8 cellular contexts compared by ENCODE assay signal in the genomic region with DNA sequence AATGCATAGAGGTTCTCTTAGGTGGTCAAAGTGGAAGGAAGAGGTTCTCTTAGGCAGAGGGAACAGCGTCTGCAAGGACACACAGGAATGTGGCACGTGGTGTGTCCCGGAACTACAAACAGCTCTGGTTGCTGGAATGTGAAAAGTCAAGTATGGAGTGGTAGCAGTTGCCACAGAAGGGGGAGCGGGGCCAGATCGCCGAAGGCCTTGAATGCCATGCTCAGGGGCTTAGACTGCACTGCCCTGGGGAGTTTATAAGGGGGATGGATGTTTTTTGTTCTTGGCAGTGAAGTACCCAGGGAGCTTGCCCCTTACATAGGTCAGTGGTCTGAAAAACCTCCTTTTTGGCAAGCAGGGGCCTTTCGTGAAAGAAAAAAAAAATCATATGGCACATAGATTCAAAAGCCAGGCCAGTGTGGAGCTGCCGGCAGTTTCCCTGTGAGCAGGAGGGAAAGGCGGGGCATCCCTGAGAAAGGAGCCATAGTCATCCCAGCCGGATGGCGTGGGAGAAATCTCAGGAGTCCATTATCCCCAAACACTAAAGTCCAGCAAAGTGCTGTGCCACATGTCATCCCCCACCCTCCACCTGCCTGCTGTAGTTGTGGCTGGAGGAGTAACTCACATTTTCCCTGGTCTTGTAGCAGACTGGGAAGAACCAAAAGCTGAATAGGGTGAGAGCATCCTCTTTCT. TPM values are rescaled to one million over a fixed set of nuclear protein-coding genes. Genes with fewer than 3 reads are reported as not detected.
DNase-seq lines count a peak whose midpoint lies in the region; ATAC-seq, FAIRE-seq and TF ChIP-seq lines count a peak whose summit lies in the region.

No MANE protein-coding gene starts in this region.

- no peaks in the 10 kb centered on the region for H3K9me3 Mint-ChIP-seq in activated naive CD4-positive, alpha-beta T cell treated with anti-CD3 and anti-CD28 coated beads for 36 hours
- H3K9me3 Mint-ChIP-seq in activated naive CD4-positive, alpha-beta T cell treated with anti-CD3 and anti-CD28 coated beads, Interleukin-2, amount 50 U/mL, for 72 hours, result no peaks in the 10 kb centered on the region
- no peaks in the 10 kb centered on the region for H3K9me3 Mint-ChIP-seq in type B pancreatic cell

- H3K4me3 ChIP-seq in adipocyte (ENCODE audit: low read length), result peak overlapping the region; percentile 89
- peak overlapping the region; percentile 62 to 83 (median 64) for H3K4me3 ChIP-seq in HepG2 (replicated peaks in 1 of 3; ENCODE audit: insufficient read depth in 1 of 3, low read depth in 2 of 3, low read length in 3 of 3)

- no peak for FAIRE-seq in HepG2 (lab: Jason Lieb, UNC)

- H4K20me1 ChIP-seq in HepG2 (ENCODE audit: insufficient read depth, low read length), result no peaks in the 10 kb centered on the region

- peak overlapping the region; percentile 96 for H3K4me2 ChIP-seq in HepG2 (ENCODE audit: low read depth, low read length)

- H3K9ac ChIP-seq in adipocyte (ENCODE audit: low read length) (peak overlapping the region; percentile 95), HepG2 (ENCODE audit: insufficient read depth, low read depth, low read length) (peak overlapping the region; percentile 88)

- H3K27me3 ChIP-seq in adipocyte (replicated peaks; ENCODE audit: control insufficient read depth, insufficient read depth, low read length), result no peaks in the 10 kb centered on the region
- no peaks in the 10 kb centered on the region for H3K27me3 ChIP-seq in HepG2 (ENCODE audit: control insufficient read depth in 1 of 2, insufficient read depth in 2 of 2, low read length in 2 of 2)

- BruUV-seq in HepG2 (replicated peaks; lab: Mats Ljungman, UMichigan), result no TSS peak

- H3K4me1 Mint-ChIP-seq in activated naive CD4-positive, alpha-beta T cell treated with anti-CD3 and anti-CD28 coated beads for 36 hours (ENCODE audit: low read depth), result peaks cover 9% of the 10 kb centered on the region
- peaks cover 8% of the 10 kb centered on the region for H3K4me1 Mint-ChIP-seq in type B pancreatic cell (ENCODE audit: unreplicated experiment)

- peak overlapping the region; percentile 48 for H3K27ac Mint-ChIP-seq in activated naive CD4-positive, alpha-beta T cell treated with anti-CD3 and anti-CD28 coated beads for 36 hours
- peak overlapping the region in 1 of 2 donors; percentile 10 for H3K27ac Mint-ChIP-seq in activated naive CD4-positive, alpha-beta T cell treated with anti-CD3 and anti-CD28 coated beads, Interleukin-2, amount 50 U/mL, for 72 hours
- peak overlapping the region; percentile 80 for H3K27ac Mint-ChIP-seq in type B pancreatic cell

- TF ChIP-seq EP300 in HepG2 (IDR thresholded peaks at IDR 0.05; ENCODE audit: low read depth in 2 of 2, low read length in 2 of 2), result no peak
- no peak for TF ChIP-seq EP300 in HepG2 (CRISPR knock-in tag; IDR thresholded peaks at IDR 0.05; ENCODE audit: borderline replicate concordance)

- in situ Hi-C loops in HepG2 (cut with HindIII; ENCODE audit: extremely low pct_ligation_motif_present, low pct_unique_long_range_greater_than_20kb), result loop anchor here (5.0 kb wide), 2 partner anchors 183 to 443 kb away; no protein-coding TSS in a partner anchor

- no peak for ATAC-seq in activated naive CD4-positive, alpha-beta T cell treated with anti-CD3 and anti-CD28 coated beads, Interleukin-2, amount 50 U/mL, for 72 hours
- ATAC-seq in HepG2 (peak; percentile 55), GM18867 (IDR thresholded peaks at IDR 0.05; ENCODE audit: unreplicated experiment) (no peak), HG03460 (IDR thresholded peaks at IDR 0.05; ENCODE audit: unreplicated experiment) (no peak)

- intact Hi-C loops in activated naive CD4-positive, alpha-beta T cell treated with anti-CD3 and anti-CD28 coated beads for 36 hours (cut with micrococcal nuclease), result loop anchor here (5.0 to 10.0 kb wide), 3 partner anchors 550 to 1123 kb away; partner anchors contain the start of gene CYBRD1
- intact Hi-C loops in HepG2 (cut with micrococcal nuclease; ENCODE audit: unreplicated experiment), result loop anchor here (5.0 to 10.0 kb wide), 3 partner anchors 113 to 1130 kb away; partner anchors contain the start of gene DLX2

- 5% methylated on average over 11 of the region's 11 CpGs for WGBS in HepG2 (ENCODE audit: low lambda C conversion rate)

- peak overlapping the region; percentile 52 for H2AFZ ChIP-seq in HepG2 (ENCODE audit: low read length)

- CTCF ChIA-PET in activated naive CD4-positive, alpha-beta T cell treated with anti-CD3 and anti-CD28 coated beads for 36 hours (lab: Charles Lee), result interaction anchor here (0.6 to 1.4 kb wide), 4 partner anchors 43 to 442 kb away, joined by 3 to 5 read pairs (median 5); partner anchors contain the start of gene GORASP2
- CTCF ChIA-PET in HepG2 (lab: Yijun Ruan, JAX; ENCODE audit: low intra/inter-chr PET ratio, low total read pairs), result interaction anchor here (1.3 to 1.9 kb wide), 3 partner anchors 186 to 442 kb away, joined by 4 to 15 read pairs (median 4); partner anchors contain the start of gene TLK1

- no peaks in the 10 kb centered on the region for H3K36me3 Mint-ChIP-seq in activated naive CD4-positive, alpha-beta T cell treated with anti-CD3 and anti-CD28 coated beads for 36 hours (ENCODE audit: low read depth)
- peaks cover 0 to 5% of the 10 kb centered on the region in 2 donors for H3K36me3 Mint-ChIP-seq in activated naive CD4-positive, alpha-beta T cell treated with anti-CD3 and anti-CD28 coated beads, Interleukin-2, amount 50 U/mL, for 72 hours
- H3K36me3 Mint-ChIP-seq in type B pancreatic cell, result no peaks in the 10 kb centered on the region

- no peak for TF ChIP-seq RAD21 in HepG2 (CRISPR knock-in tag; IDR thresholded peaks at IDR 0.05)

- H3K27me3 Mint-ChIP-seq in activated naive CD4-positive, alpha-beta T cell treated with anti-CD3 and anti-CD28 coated beads for 36 hours (ENCODE audit: low read depth), result no peaks in the 10 kb centered on the region
- peaks cover 7% of the 10 kb centered on the region for H3K27me3 Mint-ChIP-seq in type B pancreatic cell

- H3K4me1 ChIP-seq in adipocyte (ENCODE audit: control insufficient read depth, insufficient read depth, low read length) (peaks cover 9% of the 10 kb centered on the region), HepG2 (ENCODE audit: insufficient read depth, low read length) (peaks cover 52% of the 10 kb centered on the region)

- H3K27ac ChIP-seq in HepG2 (ENCODE audit: extremely low read length, insufficient read depth, low read length), result peak overlapping the region; percentile 92

- no peak for DNase-seq in activated naive CD4-positive, alpha-beta T cell treated with anti-CD3 and anti-CD28 coated beads for 36 hours
- no peak for DNase-seq in activated naive CD4-positive, alpha-beta T cell treated with anti-CD3 and anti-CD28 coated beads, Interleukin-2, amount 50 U/mL, for 72 hours (ENCODE audit: low spot score in 2 of 2)
- DNase-seq in adipocyte (ENCODE audit: low read depth) (no peak), HepG2 (ENCODE audit: low spot score) (peak; percentile 86), type B pancreatic cell (ENCODE audit: extremely low spot score, unreplicated experiment) (no peak), NCI-H69 (lab: John Stamatoyannopoulos, UW) (no peak)

- POLR2A ChIA-PET in HepG2 (lab: Yijun Ruan, JAX), result interaction anchor here (0.7 to 4.7 kb wide), 15 partner anchors 10 to 459 kb away, joined by 3 to 39 read pairs (median 4); partner anchors contain the start of genes DCAF17, GORASP2 and METTL8

- H3K79me2 ChIP-seq in HepG2 (ENCODE audit: insufficient read depth, low read length), result no peaks in the 10 kb centered on the region

- TF ChIP-seq CTCF in HepG2 (CRISPR knock-in tag; IDR thresholded peaks at IDR 0.05) (no peak; the same call in 1 of the 2 replicates), type B pancreatic cell (conservative IDR thresholded peaks at IDR 0.05) (no peak)

- TF ChIP-seq POLR2A in HepG2 (IDR thresholded peaks at IDR 0.05; ENCODE audit: insufficient read depth in 1 of 2, low read depth in 2 of 2, low read length in 2 of 2), result no peak; a peak in 1 of 4 replicates

- H3K36me3 ChIP-seq in adipocyte (ENCODE audit: control insufficient read depth, insufficient read depth, low read length, severe bottlenecking) (no peaks in the 10 kb centered on the region), HepG2 (replicated peaks in 1 of 2; ENCODE audit: control insufficient read depth in 1 of 2, insufficient read depth in 2 of 2, low read length in 2 of 2) (no peaks in the 10 kb centered on the region)

- H3K9me3 ChIP-seq in adipocyte (ENCODE audit: control insufficient read depth, low read length) (no peaks in the 10 kb centered on the region), HepG2 (ENCODE audit: low read length) (no peaks in the 10 kb centered on the region)

- H3K4me3 Mint-ChIP-seq in activated naive CD4-positive, alpha-beta T cell treated with anti-CD3 and anti-CD28 coated beads for 36 hours, result peak overlapping the region; percentile 66
- H3K4me3 Mint-ChIP-seq in type B pancreatic cell, result peak overlapping the region; percentile 84

RNA-seq across cellular contexts. Expression of gene GORASP2, which starts 45.4 kb away (rescaled TPM):
- 10 to 100 TPM; 57.1 to 60.2 TPM for total RNA-seq in activated naive CD4-positive, alpha-beta T cell treated with anti-CD3 and anti-CD28 coated beads for 36 hours
- 10 to 100 TPM; 64.9 to 69.8 TPM for total RNA-seq in activated naive CD4-positive, alpha-beta T cell treated with anti-CD3 and anti-CD28 coated beads, Interleukin-2, amount 50 U/mL, for 72 hours
- total RNA-seq in HepG2 (2016; rRNA removed; fragmentation: Illumina TruSeq; extraction: Trizol) (97.3 and 103 TPM in 2 replicates), type B pancreatic cell (ENCODE audit: low replicate concordance) (77.7 and 110 TPM in 2 replicates)
- 22.0 and 22.8 TPM in 2 replicates for total RNA-seq in HepG2 (2016; cell fraction: cytosol; rRNA removed; fragmentation: Illumina TruSeq; extraction: Trizol; ENCODE audit: low read depth)
- total RNA-seq in HepG2 (2016; cell fraction: insoluble cytoplasmic fraction; rRNA removed; fragmentation: Illumina TruSeq; extraction: Trizol), result 82.8 and 104 TPM in 2 replicates
- 51.0 and 56.4 TPM in 2 replicates for total RNA-seq in HepG2 (2016; cell fraction: membrane; rRNA removed; fragmentation: Illumina TruSeq; extraction: Trizol)
- 78.9 and 79.4 TPM in 2 replicates for total RNA-seq in HepG2 (2016; cell fraction: nucleus; rRNA removed; fragmentation: Illumina TruSeq; extraction: Trizol)
- polyA plus RNA-seq in HepG2 (2011; rRNA removed), result 190 and 239 TPM in 2 replicates
- polyA plus RNA-seq in HepG2 (2011; cell fraction: cytosol; rRNA removed), result 210 and 213 TPM in 2 replicates
- polyA plus RNA-seq in HepG2 (2011; cell fraction: nucleus; rRNA removed), result 82.9 and 100 TPM in 2 replicates
- polyA plus RNA-seq in HepG2 (2012), result 89.3 and 114 TPM in 2 replicates
- 27.3 and 29.3 TPM in 2 replicates for polyA plus RNA-seq in HepG2 (2016; cell fraction: cytosol; fragmentation: Illumina TruSeq; extraction: Trizol; ENCODE audit: low read depth)
- 157 and 193 TPM in 2 replicates for polyA plus RNA-seq in HepG2 (2016; cell fraction: insoluble cytoplasmic fraction; fragmentation: Illumina TruSeq; extraction: Trizol; ENCODE audit: low read depth)
- 52.8 and 61.7 TPM in 2 replicates for polyA plus RNA-seq in HepG2 (2016; cell fraction: membrane; fragmentation: Illumina TruSeq; extraction: Trizol; ENCODE audit: low read depth)
- 107 and 115 TPM in 2 replicates for polyA plus RNA-seq in HepG2 (2016; cell fraction: nucleus; fragmentation: Illumina TruSeq; extraction: Trizol; ENCODE audit: insufficient read depth, low read depth)
- 108 and 236 TPM in 2 replicates for polyA minus RNA-seq in HepG2 (2011; rRNA and poly(A)+ RNA removed; ENCODE audit: low replicate concordance)
- polyA minus RNA-seq in HepG2 (2011; cell fraction: cytosol; rRNA and poly(A)+ RNA removed), result 74.6 and 85.1 TPM in 2 replicates
- polyA minus RNA-seq in HepG2 (2011; cell fraction: nucleus; rRNA and poly(A)+ RNA removed), result 157 and 204 TPM in 2 replicates
